ENCODE assay signal across 21 cellular contexts in genomic region chr4:25368315-25368714, GRCh38. TPM values are rescaled to one million over a fixed set of nuclear protein-coding genes. Genes with fewer than 3 reads are reported as not detected.
DNase-seq lines count a peak whose midpoint lies in the region; ATAC-seq and TF ChIP-seq lines count a peak whose summit lies in the region.
"Had no signal": no experiment of that assay in that cellular context is flagged by ENCODE, and none has a peak within 500 bp of the region (broad histone marks: within the 10 kb centered on the region; RNA-seq: fewer than 3 reads in every experiment).

No MANE protein-coding gene starts in this region.

- H3K36me3 ChIP-seq in adrenal gland (replicated peaks in 1 of 2) (no peaks in the 10 kb centered on the region), endodermal cell (ENCODE audit: control insufficient read depth, insufficient read depth, low read length) (no peaks in the 10 kb centered on the region), right lobe of liver (no peaks in the 10 kb centered on the region), testis (ENCODE audit: low read depth, missing control alignments) (no peaks in the 10 kb centered on the region)

- intact Hi-C loops in adrenal gland (cut with DNase I) (loop anchor here (5.0 to 10.0 kb wide), 2 partner anchors 61 to 194 kb away; no protein-coding TSS in a partner anchor), right lobe of liver (cut with DNase I) (no loop called here), testis (cut with DNase I; ENCODE audit: low total_unique reads) (no loop called here)

- no peak overlapping the region for H3K9ac ChIP-seq in endodermal cell (ENCODE audit: extremely low read depth, low read length, poor library complexity, severe bottlenecking)
- H3K9ac ChIP-seq: KMS-11 had no signal

- H3K27me3 ChIP-seq in adrenal gland (no peaks in the 10 kb centered on the region), endodermal cell (ENCODE audit: control insufficient read depth, insufficient read depth, low read length, poor library complexity, severe bottlenecking) (no peaks in the 10 kb centered on the region), right lobe of liver (no peaks in the 10 kb centered on the region), testis (no peaks in the 10 kb centered on the region)
- H3K27me3 ChIP-seq: BE2C had no signal

- H3K27ac Mint-ChIP-seq in endodermal cell = peak overlapping the region; percentile 73
- no peak overlapping the region for H3K27ac Mint-ChIP-seq in activated naive CD8-positive, alpha-beta T cell treated with anti-CD3 and anti-CD28 coated beads for 36 hours

- peak overlapping the region; percentile 50 to 84 (median 82) for H3K27ac ChIP-seq in adrenal gland
- H3K27ac ChIP-seq in endodermal cell (ENCODE audit: low read depth, low read length) = no peak overlapping the region
- no peak overlapping the region for H3K27ac ChIP-seq in right lobe of liver
- H3K27ac ChIP-seq in testis = peak overlapping the region; percentile 7 to 57
- H3K27ac ChIP-seq: HL-60, KMS-11, PC-9, SK-N-MC had no signal

- peak; percentile 56 to 76 (median 64) for ATAC-seq in right lobe of liver

- TF ChIP-seq POLR2A in adrenal gland (IDR thresholded peaks at IDR 0.05) = no peak
- no peak for TF ChIP-seq POLR2A in right lobe of liver (IDR thresholded peaks at IDR 0.05)
- no peak for TF ChIP-seq POLR2A in testis (IDR thresholded peaks at IDR 0.05)

- H3K4me3 Mint-ChIP-seq in endodermal cell = peak overlapping the region; percentile 18
- no peak overlapping the region for H3K4me3 Mint-ChIP-seq in activated naive CD8-positive, alpha-beta T cell treated with anti-CD3 and anti-CD28 coated beads for 36 hours

- H3K36me3 Mint-ChIP-seq in endodermal cell (ENCODE audit: low read depth) = no peaks in the 10 kb centered on the region
- no peaks in the 10 kb centered on the region for H3K36me3 Mint-ChIP-seq in activated naive CD8-positive, alpha-beta T cell treated with anti-CD3 and anti-CD28 coated beads for 36 hours

- DNase-seq in adrenal gland (peak in 4 of 7 donors; percentile 38 to 65 (median 54)), endodermal cell (peak; percentile 39), right lobe of liver (no peak), testis (peak; percentile 37), cerebellar cortex (ENCODE audit: low spot score) (no peak), GF-D8 (lab: John Stamatoyannopoulos, UW) (no peak)
- no peak for DNase-seq in activated naive CD8-positive, alpha-beta T cell treated with anti-CD3 and anti-CD28 coated beads for 36 hours
- DNase-seq: BE2C, H7, NCI-H1092 treated with DMSO at 0.1 percent for 48 hours, NCI-H146, NCI-H2029 treated with DMSO at 0.1 percent for 48 hours, NCI-H226, NCI-H510A treated with DMSO at 0.1 percent for 48 hours, NCI-H748 treated with DMSO at 0.1 percent for 48 hours, PC-9, RPMI8226, SHP77 treated with DMSO at 0.1 percent for 48 hours had no signal

- H3K4me1 Mint-ChIP-seq in endodermal cell = peaks cover 45% of the 10 kb centered on the region
- no peaks in the 10 kb centered on the region for H3K4me1 Mint-ChIP-seq in activated naive CD8-positive, alpha-beta T cell treated with anti-CD3 and anti-CD28 coated beads for 36 hours

- H3K4me3 ChIP-seq in adrenal gland = no peak overlapping the region
- H3K4me3 ChIP-seq in endodermal cell (ENCODE audit: low read length) = peak overlapping the region; percentile 19
- H3K4me3 ChIP-seq in right lobe of liver = no peak overlapping the region
- no peak overlapping the region for H3K4me3 ChIP-seq in testis
- H3K4me3 ChIP-seq: PC-9, SK-N-MC had no signal

- 29 to 46% (median 37%) methylated on average over 6 of the region's 6 CpGs for WGBS in adrenal gland, 4 donors
- WGBS in endodermal cell (ENCODE audit: insufficient coverage in 1 of 2, insufficient read length in 1 of 2), 2 experiments = 58 to 66% methylated on average over 5 to 6 of the region's 6 CpGs
- WGBS in right lobe of liver (ENCODE audit: insufficient coverage, low coverage, low lambda C conversion rate, missing lambda C conversion rate) = 16% methylated on average over 6 of the region's 6 CpGs
- 49 to 77% methylated on average over 6 of the region's 6 CpGs for WGBS in testis, 2 donors

- TF ChIP-seq CTCF in adrenal gland (IDR thresholded peaks at IDR 0.05) (no peak), endodermal cell (conservative IDR thresholded peaks at IDR 0.05) (no peak), right lobe of liver (IDR thresholded peaks at IDR 0.05) (no peak), testis (IDR thresholded peaks at IDR 0.05) (no peak)

- peaks cover 19 to 25% of the 10 kb centered on the region in 2 donors for H3K4me1 ChIP-seq in adrenal gland (replicated peaks in 1 of 2)
- H3K4me1 ChIP-seq in endodermal cell (ENCODE audit: control insufficient read depth, insufficient read depth, low read length) = peaks cover 23% of the 10 kb centered on the region
- H3K4me1 ChIP-seq in right lobe of liver = peaks cover 0 to 7% (median 3%) of the 10 kb centered on the region in 4 donors
- H3K4me1 ChIP-seq in testis = peaks cover 4% of the 10 kb centered on the region
- H3K4me1 ChIP-seq: BE2C had no signal

- no peaks in the 10 kb centered on the region for H3K27me3 Mint-ChIP-seq in endodermal cell (ENCODE audit: insufficient read depth)
- no peaks in the 10 kb centered on the region for H3K27me3 Mint-ChIP-seq in activated naive CD8-positive, alpha-beta T cell treated with anti-CD3 and anti-CD28 coated beads for 36 hours

- no peaks in the 10 kb centered on the region for H3K9me3 Mint-ChIP-seq in endodermal cell
- no peaks in the 10 kb centered on the region for H3K9me3 Mint-ChIP-seq in activated naive CD8-positive, alpha-beta T cell treated with anti-CD3 and anti-CD28 coated beads for 36 hours

- H3K9me3 ChIP-seq in adrenal gland (replicated peaks in 1 of 3) (no peaks in the 10 kb centered on the region), endodermal cell (ENCODE audit: control insufficient read depth, low read length) (no peaks in the 10 kb centered on the region), right lobe of liver (no peaks in the 10 kb centered on the region), testis (no peaks in the 10 kb centered on the region)
- H3K9me3 ChIP-seq: BE2C had no signal

RNA-seq across cellular contexts. Expression of gene ANAPC4, which starts 8.7 kb away (rescaled TPM):
- total RNA-seq in adrenal gland = 10 to 100 TPM; 14.0 to 83.0 (median 32.9) TPM
- 10 to 100 TPM; 19.7 to 95.4 (median 48.6) TPM for polyA plus RNA-seq in adrenal gland
- total RNA-seq in endodermal cell = 10 to 100 TPM; 41.7 to 46.4 TPM
- 30.3 TPM for polyA plus RNA-seq in endodermal cell (2013, experiment 1 of 2)
- 26.5 TPM for polyA plus RNA-seq in endodermal cell (2013, experiment 2 of 2)
- total RNA-seq in right lobe of liver = 10 to 100 TPM in 5 of 6 experiments, 1 to 10 TPM in 1; 7.2 to 13.9 (median 11.4) TPM
- 10 to 100 TPM; 35.3 to 43.5 TPM for total RNA-seq in testis
- 16.1 TPM for polyA plus RNA-seq in testis (ENCODE audit: insufficient read depth, low read depth, low replicate concordance)
- 10 to 100 TPM; 32.0 to 33.0 TPM for total RNA-seq in activated naive CD8-positive, alpha-beta T cell treated with anti-CD3 and anti-CD28 coated beads for 36 hours

RNA-seq across cellular contexts. Expression of gene ZCCHC4, which starts 55.7 kb away (rescaled TPM):
- total RNA-seq in adrenal gland (10 to 100 TPM in 4 of 8 donors, 1 to 10 TPM in 4; 4.8 to 14.5 (median 10.5) TPM), endodermal cell (10 to 100 TPM; 11.1 to 19.7 TPM), right lobe of liver (1 to 10 TPM; 2.9 to 6.9 (median 3.9) TPM), testis (10 to 100 TPM; 27.3 to 27.5 TPM)
- polyA plus RNA-seq in adrenal gland (10 to 100 TPM in 1 of 3 donors, 1 to 10 TPM in 2; 6.8 to 10.9 (median 8.4) TPM), testis (ENCODE audit: insufficient read depth, low read depth, low replicate concordance) (10.3 TPM)
- polyA plus RNA-seq in endodermal cell (2013, experiment 1 of 2) = 13.2 TPM
- 12.8 TPM for polyA plus RNA-seq in endodermal cell (2013, experiment 2 of 2)
- 10 to 100 TPM; 13.0 to 15.9 TPM for total RNA-seq in activated naive CD8-positive, alpha-beta T cell treated with anti-CD3 and anti-CD28 coated beads for 36 hours

Comparison
In these comparisons a context has a peak if more than half of its experiments do, and no peak if none do; other contexts are left out.
1. DNase-seq: peak in adrenal gland (4 of 7), endodermal cell (single experiment) and testis (single experiment); none in right lobe of liver (0 of 3), cerebellar cortex (single experiment), GF-D8 (single experiment) and activated naive CD8-positive, alpha-beta T cell treated with anti-CD3 and anti-CD28 coated beads for 36 hours (single experiment).
2. H3K27ac ChIP-seq: peak in adrenal gland (5 of 5) and testis (2 of 2); none in endodermal cell (single experiment) and right lobe of liver (0 of 3).
3. intact Hi-C loops: an anchor here in adrenal gland (5.0 to 10.0 kb wide); none called in right lobe of liver and testis.